ENCODE assay signal across 18 cellular contexts in the genomic region with DNA sequence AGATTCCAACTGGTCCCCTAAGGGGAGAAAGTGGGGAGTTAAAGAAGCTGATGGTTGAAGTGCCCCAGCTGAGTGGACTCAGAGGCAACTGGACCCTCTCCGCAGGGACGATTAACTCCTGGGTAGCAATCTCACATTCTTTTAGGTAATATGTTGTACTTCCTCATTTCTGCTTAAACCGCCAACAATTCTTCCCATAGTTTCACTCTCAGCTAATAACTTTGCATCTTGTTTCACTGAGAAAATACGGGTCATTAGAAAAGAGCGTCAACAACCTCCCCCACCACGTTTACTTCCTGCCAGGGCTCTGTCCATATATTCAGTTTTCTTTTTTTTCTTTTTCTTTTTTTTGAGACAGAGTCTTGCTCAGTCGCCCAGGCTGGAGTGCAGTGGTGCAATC.
"Had no signal": no experiment of that assay in that cellular context is flagged by ENCODE, and none has a peak within 500 bp of the region (broad histone marks: within the 10 kb centered on the region; RNA-seq: fewer than 3 reads in every experiment).

No MANE protein-coding gene starts in this region.

- H3K9me3 ChIP-seq: body of pancreas, pancreas, thoracic aorta had no signal

- H3K4me3 Mint-ChIP-seq: effector memory CD8-positive, alpha-beta T cell; neural crest cell; stimulated activated naive CD8-positive, alpha-beta T cell treated with anti-CD3 and anti-CD28 coated beads, Interleukin-15, amount 100 ng/mL, for 72 hours had no signal

- H3K27ac ChIP-seq: body of pancreas, coronary artery, epithelial cell of prostate, pancreas, thoracic aorta had no signal

- H3K4me1 ChIP-seq: body of pancreas, pancreas had no signal

- H3K4me3 ChIP-seq: body of pancreas, coronary artery, pancreas, thoracic aorta had no signal

- H3K36me3 Mint-ChIP-seq: activated naive CD4-positive, alpha-beta T cell treated with anti-CD3 and anti-CD28 coated beads, Interleukin-2, amount 50 U/mL, for 72 hours had no signal

- DNase-seq: activated CD4-positive, alpha-beta T cell treated with anti-CD3 and anti-CD28 coated beads, Interleukin-2, amount 50 U/mL, for 1 hour; activated effector memory CD4-positive, alpha-beta T cell treated with Interleukin-2 at 50 U/mL for 16 hours; activated T-cell treated with anti-CD3 and anti-CD28 coated beads, Interleukin-2, amount 50 U/mL, for 1 hour; amniotic stem cell; body of pancreas; central memory CD4-positive, alpha-beta T cell; effector memory CD8-positive, alpha-beta T cell; hippocampal formation; left ventricle myocardium superior; pancreas; stimulated activated CD4-positive, alpha-beta T cell treated with anti-CD3 and anti-CD28 coated beads, Interleukin-2, amount 100 ng/mL, for 48 hours; stimulated activated naive CD8-positive, alpha-beta T cell treated with anti-CD3 and anti-CD28 coated beads, Interleukin-15, amount 100 ng/mL, for 72 hours had no signal

- H3K9me3 Mint-ChIP-seq: activated naive CD4-positive, alpha-beta T cell treated with anti-CD3 and anti-CD28 coated beads, Interleukin-2, amount 50 U/mL, for 72 hours; effector memory CD8-positive, alpha-beta T cell; stimulated activated naive CD8-positive, alpha-beta T cell treated with anti-CD3 and anti-CD28 coated beads, Interleukin-15, amount 100 ng/mL, for 72 hours had no signal

- ATAC-seq: activated naive CD4-positive, alpha-beta T cell treated with anti-CD3 and anti-CD28 coated beads, Interleukin-2, amount 50 U/mL, for 72 hours; body of pancreas; effector memory CD8-positive, alpha-beta T cell; left ventricle myocardium superior; pancreas; stimulated activated naive CD8-positive, alpha-beta T cell treated with anti-CD3 and anti-CD28 coated beads, Interleukin-15, amount 100 ng/mL, for 72 hours had no signal

- H3K27ac Mint-ChIP-seq: activated naive CD4-positive, alpha-beta T cell treated with anti-CD3 and anti-CD28 coated beads, Interleukin-2, amount 50 U/mL, for 72 hours; effector memory CD8-positive, alpha-beta T cell; stimulated activated naive CD8-positive, alpha-beta T cell treated with anti-CD3 and anti-CD28 coated beads, Interleukin-15, amount 100 ng/mL, for 72 hours had no signal

- H3K36me3 ChIP-seq: pancreas, thoracic aorta had no signal

- H3K27me3 ChIP-seq: body of pancreas, pancreas had no signal

- H3K4me1 Mint-ChIP-seq: stimulated activated naive CD8-positive, alpha-beta T cell treated with anti-CD3 and anti-CD28 coated beads, Interleukin-15, amount 100 ng/mL, for 72 hours had no signal

- FAIRE-seq: pancreas, urothelium cell line had no signal
